In the genomic region with DNA sequence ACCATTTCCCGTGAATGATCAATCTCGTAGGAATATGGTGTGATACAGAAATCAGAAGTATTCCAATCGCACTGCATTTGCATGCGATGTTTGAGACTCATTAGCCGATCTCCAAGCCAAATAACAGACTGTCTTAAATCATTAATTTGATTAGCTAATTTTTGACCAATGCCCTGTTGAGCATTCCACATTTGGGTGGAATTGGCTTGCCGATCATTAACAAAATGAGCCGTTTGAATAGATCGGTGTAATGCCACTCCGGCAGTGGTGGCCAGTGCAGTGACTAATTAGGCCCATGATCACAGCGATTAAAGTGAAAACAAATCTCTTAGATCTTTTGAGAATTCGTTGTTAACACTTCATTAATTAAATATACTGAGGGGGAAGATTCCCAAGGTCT, we compare ENCODE assay signal across 1 cellular context. TPM values are rescaled to one million over a fixed set of nuclear protein-coding genes. Genes with fewer than 3 reads are reported as not detected.
"Had no signal": no experiment of that assay in that cellular context is flagged by ENCODE, and none has a peak within 500 bp of the region (broad histone marks: within the 10 kb centered on the region; RNA-seq: fewer than 3 reads in every experiment).

No MANE protein-coding gene starts in this region.

RNA-seq across cellular contexts. Expression of a gene that starts 27.8 kb away (rescaled TPM):
- total RNA-seq: G401 had no signal
